7 cellular contexts compared by ENCODE assay signal in the genomic region with DNA sequence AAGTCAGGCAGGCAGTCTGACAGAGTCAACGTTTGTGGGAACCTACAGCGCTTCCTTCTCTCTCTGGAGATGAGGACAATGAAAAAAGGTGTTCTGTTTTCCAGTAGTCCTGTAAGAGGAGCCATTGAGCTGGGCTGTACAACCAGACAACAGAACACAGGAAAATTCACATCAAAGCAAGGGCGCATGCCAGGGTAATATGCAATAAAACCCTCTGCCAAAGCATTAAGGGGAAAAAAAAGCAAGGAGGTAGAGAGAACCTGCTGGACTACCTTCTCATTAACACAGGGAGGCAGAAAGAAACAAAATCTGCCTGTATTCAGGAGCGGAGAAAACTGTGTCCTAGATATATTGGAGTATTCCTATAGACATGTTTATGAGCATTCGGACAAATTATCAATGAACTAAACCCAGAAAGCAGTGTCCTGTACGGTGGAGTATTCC. TPM values are rescaled to one million over a fixed set of nuclear protein-coding genes. Genes with fewer than 3 reads are reported as not detected.
DNase-seq lines count a peak whose midpoint lies in the region; ATAC-seq and TF ChIP-seq lines count a peak whose summit lies in the region.

No MANE protein-coding gene starts in this region.

- H3K9ac ChIP-seq in skeletal muscle tissue (ENCODE audit: low read depth in 1 of 3, low read length in 3 of 3) = peak overlapping the region in 1 of 3 donors; percentile 74

- peaks cover 75% of the 10 kb centered on the region for H3K4me1 Mint-ChIP-seq in brain

- H3K27ac ChIP-seq in skeletal muscle tissue (ENCODE audit: low read depth, low read length) = no peak overlapping the region

- H3K27me3 ChIP-seq in skeletal muscle tissue (ENCODE audit: control insufficient read depth in 3 of 3, insufficient read depth in 3 of 3, low read length in 3 of 3) = no peaks in the 10 kb centered on the region

- peaks cover 27% of the 10 kb centered on the region for H3K36me3 Mint-ChIP-seq in brain

- H3K4me3 ChIP-seq in skeletal muscle tissue (ENCODE audit: low read length in 3 of 3) = peak overlapping the region in 2 of 3 donors; percentile 63 to 86

- H3K4me3 Mint-ChIP-seq in brain = peak overlapping the region; percentile 86 to 100 (median 89)

- H3K4me1 ChIP-seq in skeletal muscle tissue (ENCODE audit: control insufficient read depth in 3 of 3, insufficient read depth in 3 of 3, low read length in 3 of 3) = peaks cover 9 to 12% (median 9%) of the 10 kb centered on the region in 3 donors

- H3K36me3 ChIP-seq in skeletal muscle tissue (ENCODE audit: control insufficient read depth in 3 of 3, insufficient read depth in 3 of 3, low read length in 3 of 3) = no peaks in the 10 kb centered on the region

- peak; percentile 78 for DNase-seq in EH (ENCODE audit: low read depth)
- DNase-seq in HuH-7.5 (ENCODE audit: low spot score) = peak; percentile 61
- peak; percentile 40 for DNase-seq in NOMO-1 treated with dmso at 0.1 percent for 144 hours (lab: John Stamatoyannopoulos, UW; ENCODE audit: unreplicated experiment)
- DNase-seq in iPS-NIHi11 (ENCODE audit: low spot score) = peak; percentile 34

- TF ChIP-seq CTCF in brain (conservative IDR thresholded peaks at IDR 0.05) = peak; percentile 64 to 67

- H3K9me3 Mint-ChIP-seq in brain = peaks cover 0 to 11% (median 0%) of the 10 kb centered on the region in 5 experiments

- peak overlapping the region; percentile 84 to 97 (median 89) for H3K27ac Mint-ChIP-seq in brain

- ATAC-seq in HG03439 (IDR thresholded peaks at IDR 0.05; ENCODE audit: unreplicated experiment) = no peak

- H3K9me3 ChIP-seq in skeletal muscle tissue (ENCODE audit: control insufficient read depth in 3 of 3, low read length in 3 of 3) = no peaks in the 10 kb centered on the region

- peaks cover 7% of the 10 kb centered on the region for H3K27me3 Mint-ChIP-seq in brain

RNA-seq across cellular contexts. Expression of gene RNF24, which starts 1.3 kb away (rescaled TPM):
- 14.5 TPM for polyA plus RNA-seq in brain (ENCODE audit: insufficient read depth, low read depth, low replicate concordance)
- 8.9 TPM for total RNA-seq in skeletal muscle tissue
